ENCODE assay signal across 13 cellular contexts in the genomic region with DNA sequence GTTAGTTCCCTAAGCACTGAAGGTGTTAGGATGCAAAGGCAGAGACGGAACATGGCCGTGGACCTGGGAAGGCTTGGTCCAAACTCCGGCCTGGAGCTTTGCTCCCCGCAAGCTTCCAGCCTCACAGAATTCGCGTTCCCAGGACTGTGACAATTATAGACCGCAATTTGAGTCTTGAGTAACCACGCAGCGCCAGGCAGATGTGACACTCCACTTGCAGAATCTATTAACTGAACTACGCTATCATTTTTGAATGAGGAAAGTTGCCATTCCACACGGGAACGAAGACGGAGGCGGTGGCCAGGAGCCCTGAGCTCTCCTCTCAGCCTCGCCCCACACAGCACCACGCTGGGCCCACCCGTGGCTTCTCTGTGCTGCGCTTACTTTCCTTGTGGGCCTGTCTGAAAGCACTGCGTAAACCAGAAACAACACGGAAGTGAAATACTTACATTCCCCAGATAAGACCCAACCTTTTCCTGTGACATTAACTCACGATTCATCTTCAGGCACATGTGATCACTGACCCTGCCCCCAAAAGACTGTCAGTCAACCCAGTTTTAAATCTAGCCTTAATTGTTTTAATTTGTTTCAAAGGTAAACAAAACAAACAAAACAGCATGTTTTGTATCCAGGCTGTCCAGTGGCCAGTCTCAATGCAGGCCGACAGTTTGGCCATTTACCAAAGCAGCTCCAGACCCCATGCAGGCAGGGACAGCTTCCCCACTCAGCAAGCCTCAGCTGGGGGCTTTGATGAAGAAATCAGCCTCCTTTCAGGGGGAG. TPM values are rescaled to one million over a fixed set of nuclear protein-coding genes. Genes with fewer than 3 reads are reported as not detected.
A peak's percentile ranks its signal among the peaks of the same experiment; 100 is the strongest.
DNase-seq lines count a peak whose midpoint lies in the region; TF ChIP-seq lines count a peak whose summit lies in the region.
"Had no signal": no experiment of that assay in that cellular context is flagged by ENCODE, and none has a peak within 500 bp of the region (broad histone marks: within the 10 kb centered on the region; RNA-seq: fewer than 3 reads in every experiment).

No MANE protein-coding gene starts in this region.

- peak overlapping the region; percentile 41 for H3K27ac ChIP-seq in SJSA1
- H3K27ac ChIP-seq in smooth muscle cell (ENCODE audit: low read depth) = peak overlapping the region; percentile 98
- no peak overlapping the region for H3K27ac ChIP-seq in prostate gland

- H3K4me3 Mint-ChIP-seq in glutamatergic neuron (ENCODE audit: unreplicated experiment) = peak overlapping the region; percentile 45
- H3K4me3 Mint-ChIP-seq: activated CD8-positive, alpha-beta T cell treated with anti-CD3 and anti-CD28 coated beads for 36 hours; activated naive CD8-positive, alpha-beta T cell treated with anti-CD3 and anti-CD28 coated beads, Interleukin-2, amount 10 ng/mL, durations not matched to agents 7 days and 5 days had no signal

- H3K27ac Mint-ChIP-seq in glutamatergic neuron (ENCODE audit: unreplicated experiment) = peak overlapping the region; percentile 25
- H3K27ac Mint-ChIP-seq: activated CD8-positive, alpha-beta T cell treated with anti-CD3 and anti-CD28 coated beads for 36 hours; activated naive CD8-positive, alpha-beta T cell treated with anti-CD3 and anti-CD28 coated beads, Interleukin-2, amount 10 ng/mL, durations not matched to agents 7 days and 5 days had no signal

- peaks cover 14% of the 10 kb centered on the region for H3K79me2 ChIP-seq in smooth muscle cell (ENCODE audit: low read depth)

- peak; percentile 30 for DNase-seq in activated effector memory CD4-positive, alpha-beta T cell treated with anti-CD3 and anti-CD28 coated beads, Interleukin-2, amount 50 U/mL, for 16 hours
- DNase-seq in activated effector memory CD4-positive, alpha-beta T cell treated with Interleukin-2 at 50 U/mL for 16 hours = no peak
- DNase-seq in SJSA1 (ENCODE audit: low read depth in 1 of 2, low spot score in 2 of 2) (no peak), glutamatergic neuron (no peak), smooth muscle cell (lab: John Stamatoyannopoulos, UW; ENCODE audit: unreplicated experiment) (no peak), prostate gland (ENCODE audit: low spot score) (no peak), HCEC 1CT (no peak), NCI-H1105 treated with DMSO at 0.1 percent for 48 hours (lab: John Stamatoyannopoulos, UW) (no peak)
- DNase-seq: activated CD8-positive, alpha-beta T cell treated with anti-CD3 and anti-CD28 coated beads for 36 hours; activated naive CD8-positive, alpha-beta T cell treated with anti-CD3 and anti-CD28 coated beads, Interleukin-2, amount 10 ng/mL, durations not matched to agents 7 days and 5 days; DMS53; NCI-H2081 had no signal

- H4K20me1 ChIP-seq in smooth muscle cell (ENCODE audit: low read depth) = no peaks in the 10 kb centered on the region

- H3K4me3 ChIP-seq in SJSA1 = no peak overlapping the region
- no peak overlapping the region for H3K4me3 ChIP-seq in smooth muscle cell
- no peak overlapping the region for H3K4me3 ChIP-seq in prostate gland
- H3K4me3 ChIP-seq: tibial nerve had no signal

- H3K9me3 ChIP-seq in SJSA1 (replicated peaks) (no peaks in the 10 kb centered on the region), smooth muscle cell (replicated peaks; ENCODE audit: low read depth) (no peaks in the 10 kb centered on the region), prostate gland (no peaks in the 10 kb centered on the region)
- H3K9me3 ChIP-seq: tibial nerve had no signal

- intact Hi-C loops in prostate gland (cut with DNase I) = no loop called here

- no peaks in the 10 kb centered on the region for H3K36me3 Mint-ChIP-seq in glutamatergic neuron (ENCODE audit: unreplicated experiment)
- H3K36me3 Mint-ChIP-seq: activated naive CD8-positive, alpha-beta T cell treated with anti-CD3 and anti-CD28 coated beads, Interleukin-2, amount 10 ng/mL, durations not matched to agents 7 days and 5 days had no signal

- TF ChIP-seq CTCF in glutamatergic neuron (IDR thresholded peaks at IDR 0.05; ENCODE audit: partially characterized antibody, unreplicated experiment) = no peak
- no peak for TF ChIP-seq CTCF in smooth muscle cell (IDR thresholded peaks at IDR 0.05; ENCODE audit: borderline replicate concordance, insufficient read depth, poor library complexity, severe bottlenecking)
- no peak for TF ChIP-seq CTCF in prostate gland (IDR thresholded peaks at IDR 0.05)

- 24% methylated on average over 22 of the region's 22 CpGs for whole genome bisulfite sequencing in smooth muscle cell (ENCODE audit: low lambda C conversion rate)
- WGBS in prostate gland = 91% methylated on average over 22 of the region's 22 CpGs

- peaks cover 33% of the 10 kb centered on the region for H3K4me1 ChIP-seq in SJSA1 (replicated peaks)
- peaks cover 51% of the 10 kb centered on the region for H3K4me1 ChIP-seq in smooth muscle cell (ENCODE audit: low read depth)
- H3K4me1 ChIP-seq in prostate gland (replicated peaks) = no peaks in the 10 kb centered on the region

- H3K27me3 ChIP-seq in SJSA1 (replicated peaks) (no peaks in the 10 kb centered on the region), smooth muscle cell (ENCODE audit: low read depth) (no peaks in the 10 kb centered on the region), prostate gland (replicated peaks; ENCODE audit: insufficient read depth) (no peaks in the 10 kb centered on the region)
- H3K27me3 ChIP-seq: tibial nerve had no signal

- H3F3A ChIP-seq in smooth muscle cell (ENCODE audit: low read depth) = peaks cover 33% of the 10 kb centered on the region

- no peak overlapping the region for H2AFZ ChIP-seq in smooth muscle cell (ENCODE audit: low read depth)

- H3K36me3 ChIP-seq in SJSA1 = no peaks in the 10 kb centered on the region
- no peaks in the 10 kb centered on the region for H3K36me3 ChIP-seq in smooth muscle cell (ENCODE audit: low read depth)
- H3K36me3 ChIP-seq in prostate gland = no peaks in the 10 kb centered on the region
- H3K36me3 ChIP-seq: tibial nerve had no signal

- H3K27me3 Mint-ChIP-seq in glutamatergic neuron (ENCODE audit: unreplicated experiment) = peaks cover 8% of the 10 kb centered on the region
- H3K27me3 Mint-ChIP-seq: activated CD8-positive, alpha-beta T cell treated with anti-CD3 and anti-CD28 coated beads for 36 hours; activated naive CD8-positive, alpha-beta T cell treated with anti-CD3 and anti-CD28 coated beads, Interleukin-2, amount 10 ng/mL, durations not matched to agents 7 days and 5 days had no signal

- H3K4me2 ChIP-seq in smooth muscle cell = peak overlapping the region; percentile 77

- H3K4me1 Mint-ChIP-seq in glutamatergic neuron (ENCODE audit: low read depth, unreplicated experiment) = peaks cover 34% of the 10 kb centered on the region
- H3K4me1 Mint-ChIP-seq: activated naive CD8-positive, alpha-beta T cell treated with anti-CD3 and anti-CD28 coated beads, Interleukin-2, amount 10 ng/mL, durations not matched to agents 7 days and 5 days had no signal

- no peak for TF ChIP-seq POLR2A in prostate gland (IDR thresholded peaks at IDR 0.05)

- peak overlapping the region; percentile 84 for H3K9ac ChIP-seq in smooth muscle cell (ENCODE audit: low read depth)

- peaks cover 7% of the 10 kb centered on the region for H3K9me3 Mint-ChIP-seq in glutamatergic neuron (ENCODE audit: unreplicated experiment)
- H3K9me3 Mint-ChIP-seq: activated CD8-positive, alpha-beta T cell treated with anti-CD3 and anti-CD28 coated beads for 36 hours; activated naive CD8-positive, alpha-beta T cell treated with anti-CD3 and anti-CD28 coated beads, Interleukin-2, amount 10 ng/mL, durations not matched to agents 7 days and 5 days had no signal

RNA-seq across cellular contexts. Expression of gene COL5A1, which starts 16.1 kb away (rescaled TPM):
- total RNA-seq in SJSA1 (2014; rRNA removed; shearing (Covaris generic)) = 148 and 165 TPM in 2 replicates
- total RNA-seq in glutamatergic neuron (ENCODE audit: unreplicated experiment) (28.9 TPM), smooth muscle cell (1,084 and 1,167 TPM in 2 replicates), prostate gland (10 to 100 TPM; 16.9 to 36.0 TPM)
- polyA plus RNA-seq in smooth muscle cell = 1,100 and 1,443 TPM in 2 replicates

Comparison
In these comparisons a context has a peak if more than half of its experiments do, and no peak if none do; other contexts are left out.
1. H3K27ac ChIP-seq: peak in SJSA1 (single experiment) and smooth muscle cell (single experiment); none in prostate gland (0 of 2).